8 cellular contexts compared by ENCODE assay signal in genomic region chr4:141133146-141134006, GRCh38. TPM values are rescaled to one million over a fixed set of nuclear protein-coding genes. Genes with fewer than 3 reads are reported as not detected.
DNase-seq lines count a peak whose midpoint lies in the region; ATAC-seq and TF ChIP-seq lines count a peak whose summit lies in the region.

Gene RNF150 (minus strand): TSS chr4:141133469.

- peak within 1 kb of the TSS; percentile 94 for H3K4me2 ChIP-seq in GM23338

- peak within 1 kb of the TSS; percentile 99 for H2AFZ ChIP-seq in GM23338

- peaks cover 20% of the 10 kb centered on the region for H3K27me3 Mint-ChIP-seq in GM23338 (ENCODE audit: insufficient read depth, low read depth, poor library complexity)

- H3K4me3 Mint-ChIP-seq in GM23338 = peak within 1 kb of the TSS; percentile 98

- H3K27ac ChIP-seq in GM23338 (ENCODE audit: low read depth) = no peak within 1 kb of the TSS

- DNase-seq in ELR (ENCODE audit: low read depth) (peak; percentile 74), GM23338 (ENCODE audit: low spot score) (peak; percentile 95), LNCaP clone FGC (ENCODE audit: low read depth) (peak; percentile 69), SHP77 (lab: John Stamatoyannopoulos, UW) (peak; percentile 68 to 73), brain pericyte (ENCODE audit: low read depth, low spot score) (peak; percentile 56), iPS DF 4.7 (ENCODE audit: extremely low read depth, low spot score) (peak; percentile 74), putamen (ENCODE audit: low spot score) (peak; percentile 86)

- H3K4me1 Mint-ChIP-seq in GM23338 = peaks cover 26% of the 10 kb centered on the region; the same call in 2 of the 3 replicates

- H3K9me2 ChIP-seq in GM23338 (ENCODE audit: insufficient read depth) = no peaks in the 10 kb centered on the region

- H3F3A ChIP-seq in GM23338 (replicated peaks; ENCODE audit: low read depth) = no peaks in the 10 kb centered on the region

- peaks cover 25% of the 10 kb centered on the region for H3K27me3 ChIP-seq in GM23338 (ENCODE audit: insufficient read depth)

- H4K20me1 ChIP-seq in GM23338 (replicated peaks; ENCODE audit: insufficient read depth) = no peaks in the 10 kb centered on the region; the same call in none of the 2 replicates

- TF ChIP-seq CTCF in GM23338 (conservative IDR thresholded peaks at IDR 0.05; ENCODE audit: low read depth in 2 of 2) (peak; percentile 73 to 85), LNCaP clone FGC (IDR thresholded peaks at IDR 0.05; ENCODE audit: control insufficient read depth, extremely low read depth, insufficient read depth) (peak; percentile 66)

- H3K79me2 ChIP-seq in GM23338 (replicated peaks; ENCODE audit: insufficient read depth) = peaks cover 7% of the 10 kb centered on the region; the same call in 1 of the 2 replicates

- no peaks in the 10 kb centered on the region for H3K9me3 Mint-ChIP-seq in GM23338

- peak within 1 kb of the TSS; percentile 85 for H3K27ac Mint-ChIP-seq in GM23338

- no peaks in the 10 kb centered on the region for H3K36me3 ChIP-seq in GM23338 (ENCODE audit: insufficient read depth)

- H3K4me1 ChIP-seq in GM23338 (ENCODE audit: insufficient read depth) = peaks cover 25% of the 10 kb centered on the region

- no peaks in the 10 kb centered on the region; the same call in 2 of the 3 replicates for H3K36me3 Mint-ChIP-seq in GM23338 (ENCODE audit: low read depth)

- H3K4me3 ChIP-seq in GM23338 (peak within 1 kb of the TSS; percentile 92), LNCaP clone FGC (ENCODE audit: low read depth, low read length) (peak within 1 kb of the TSS; percentile 63)

- ATAC-seq in GM23338 (peak; percentile 75), GM18858 (IDR thresholded peaks at IDR 0.05; ENCODE audit: unreplicated experiment) (no peak)

TF ChIP-seq in GM23338, 12 proteins besides CTCF, POLR2A, EP300 and RAD21:
- TF ChIP-seq CREB1 (CRISPR knock-in tag; IDR thresholded peaks at IDR 0.05; ENCODE audit: low read depth) (peak; percentile 39; the same call in 1 of the 2 replicates), EZH2phosphoT487 (IDR thresholded peaks at IDR 0.05; ENCODE audit: unreplicated experiment) (no peak)

RNA-seq across cellular contexts. Expression of gene RNF150, which starts in this region (rescaled TPM):
- total RNA-seq in GM23338 (2014; rRNA removed; shearing (Covaris generic)) = 5.2 and 6.1 TPM in 2 replicates
- polyA plus RNA-seq in GM23338 (2016; fragmentation: Nextera tagmentation; extraction: Ambion mirVana) = 1.2 and 1.3 TPM in 2 replicates
